ENCODE assay signal across 9 cellular contexts in the genomic region with DNA sequence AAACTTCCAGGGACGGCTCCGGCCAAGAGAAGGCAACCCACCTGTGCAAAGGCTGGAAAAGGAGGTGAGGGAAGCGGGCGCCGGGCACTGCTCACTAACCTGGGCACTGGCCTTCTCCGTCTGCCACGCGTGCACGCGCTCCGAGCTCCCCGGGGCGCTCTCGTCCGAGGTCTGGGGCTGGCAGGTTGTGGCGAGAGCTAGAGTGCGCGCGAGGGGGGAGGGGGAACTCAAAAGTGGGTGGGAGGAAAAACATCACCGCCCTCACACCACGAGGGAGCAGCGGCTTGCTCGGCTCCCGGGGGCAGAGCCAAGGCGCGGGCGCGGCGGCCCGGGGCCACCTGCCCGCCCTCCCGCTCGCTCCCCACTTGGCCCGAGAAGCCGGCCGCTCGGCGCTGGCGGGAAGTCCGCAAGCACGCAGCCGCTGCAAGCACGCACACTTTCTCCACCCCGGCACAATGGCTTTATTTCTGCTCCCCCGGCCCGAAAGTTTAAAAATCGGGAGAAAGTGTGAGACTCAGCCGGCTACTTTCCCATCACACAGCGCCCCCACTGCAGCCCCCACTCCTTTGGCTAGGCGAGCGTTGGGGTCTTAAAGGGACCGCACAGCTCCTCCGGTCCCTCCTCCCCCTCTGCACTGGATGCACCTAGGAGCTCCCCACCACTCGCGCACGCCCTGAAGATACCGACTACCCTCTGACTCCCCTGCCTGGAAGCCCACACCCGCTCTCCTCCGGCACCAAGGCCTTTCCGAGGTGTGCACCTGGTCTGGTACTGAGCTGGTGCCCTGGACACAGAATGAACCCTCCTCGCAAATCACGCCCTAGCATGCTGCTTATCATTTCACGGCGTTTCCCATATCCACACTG. TPM values are rescaled to one million over a fixed set of nuclear protein-coding genes. Genes with fewer than 3 reads are reported as not detected.
DNase-seq lines count a peak whose midpoint lies in the region; ATAC-seq, FAIRE-seq and TF ChIP-seq lines count a peak whose summit lies in the region.
"Had no signal": no experiment of that assay in that cellular context is flagged by ENCODE, and none has a peak within 500 bp of the region (broad histone marks: within the 10 kb centered on the region; RNA-seq: fewer than 3 reads in every experiment).

A gene with protein sequence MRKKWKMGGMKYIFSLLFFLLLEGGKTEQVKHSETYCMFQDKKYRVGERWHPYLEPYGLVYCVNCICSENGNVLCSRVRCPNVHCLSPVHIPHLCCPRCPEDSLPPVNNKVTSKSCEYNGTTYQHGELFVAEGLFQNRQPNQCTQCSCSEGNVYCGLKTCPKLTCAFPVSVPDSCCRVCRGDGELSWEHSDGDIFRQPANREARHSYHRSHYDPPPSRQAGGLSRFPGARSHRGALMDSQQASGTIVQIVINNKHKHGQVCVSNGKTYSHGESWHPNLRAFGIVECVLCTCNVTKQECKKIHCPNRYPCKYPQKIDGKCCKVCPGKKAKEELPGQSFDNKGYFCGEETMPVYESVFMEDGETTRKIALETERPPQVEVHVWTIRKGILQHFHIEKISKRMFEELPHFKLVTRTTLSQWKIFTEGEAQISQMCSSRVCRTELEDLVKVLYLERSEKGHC (minus strand): TSS at position 173 of the 866 bp plus-strand sequence. CDS start 3,636 bp downstream, outside the sequence.

- TF ChIP-seq CTCF in GM06990 (IDR thresholded peaks at IDR 0.05; ENCODE audit: insufficient read depth, low read length, poor library complexity, severe bottlenecking) (no peak), epithelial cell of esophagus (IDR thresholded peaks at IDR 0.05; ENCODE audit: insufficient read depth, low read depth, low read length, missing control alignments) (no peak)

- peaks cover 4 to 40% (median 5%) of the 10 kb centered on the region in 3 donors for H3K27me3 Mint-ChIP-seq in naive B cell

- peak within 1 kb of the TSS in 2 of 6 donors; percentile 26 to 89 for H3K27ac Mint-ChIP-seq in naive B cell

- H3K4me3 Mint-ChIP-seq in naive B cell: peak within 1 kb of the TSS in 7 of 8 donors; percentile 57 to 87 (median 73)

- DNase-seq in GM06990 (ENCODE audit: extremely low read depth, insufficient read length) (peak; percentile 7), NCI-H526 (lab: John Stamatoyannopoulos, UW) (peak; percentile 47 to 80), epithelial cell of esophagus (ENCODE audit: low read depth) (peak; percentile 0), naive B cell (no peak), HTR-8/SVneo (ENCODE audit: insufficient read length, low spot score) (no peak), NCI-H187 treated with DMSO at 0.1 percent for 48 hours (lab: John Stamatoyannopoulos, UW) (no peak), GM19239 (ENCODE audit: insufficient read length, low spot score) (no peak)

- no peaks in the 10 kb centered on the region; the same call in 1 of the 2 replicates for H3K27me3 ChIP-seq in GM06990 (replicated peaks; ENCODE audit: control insufficient read depth, insufficient read depth, low read length)

- no peaks in the 10 kb centered on the region for H3K36me3 ChIP-seq in GM06990 (ENCODE audit: control insufficient read depth, insufficient read depth, low read length)

- no peaks in the 10 kb centered on the region for H3K36me3 Mint-ChIP-seq in naive B cell

- ATAC-seq in naive B cell (ENCODE audit: low read depth in 2 of 2) (peak in 1 of 2 donors; percentile 36), GM19324 (IDR thresholded peaks at IDR 0.05; ENCODE audit: low FRiP score, unreplicated experiment) (no peak)

- H3K9me3 Mint-ChIP-seq in naive B cell: peaks cover 0 to 5% (median 0%) of the 10 kb centered on the region in 7 donors

- H3K4me3 ChIP-seq in GM06990 (replicated peaks; ENCODE audit: low read depth, low read length) (peak within 1 kb of the TSS; percentile 29; the same call in 1 of the 2 replicates), epithelial cell of esophagus (ENCODE audit: low read length) (no peak within 1 kb of the TSS)

- H3K4me1 Mint-ChIP-seq in naive B cell: peaks cover 3 to 13% (median 6%) of the 10 kb centered on the region in 3 donors

- FAIRE-seq in HTR-8/SVneo (lab: Jason Lieb, UNC) (no peak), GM19239 (lab: Jason Lieb, UNC) (no peak)
- FAIRE-seq: endometrium had no signal

RNA-seq across cellular contexts. Expression of the gene that starts here (rescaled TPM):
- polyA plus RNA-seq in naive B cell (ENCODE audit: low read depth in 6 of 6): not detected

Comparison
In these comparisons a context has a peak if more than half of its experiments do, and no peak if none do; other contexts are left out.
1. DNase-seq: peak in GM06990 (single experiment), NCI-H526 (2 of 2) and epithelial cell of esophagus (single experiment); none in naive B cell (single experiment), HTR-8/SVneo (single experiment), NCI-H187 treated with DMSO at 0.1 percent for 48 hours (single experiment) and GM19239 (single experiment).